16 cellular contexts compared by ENCODE assay signal in the genomic region with DNA sequence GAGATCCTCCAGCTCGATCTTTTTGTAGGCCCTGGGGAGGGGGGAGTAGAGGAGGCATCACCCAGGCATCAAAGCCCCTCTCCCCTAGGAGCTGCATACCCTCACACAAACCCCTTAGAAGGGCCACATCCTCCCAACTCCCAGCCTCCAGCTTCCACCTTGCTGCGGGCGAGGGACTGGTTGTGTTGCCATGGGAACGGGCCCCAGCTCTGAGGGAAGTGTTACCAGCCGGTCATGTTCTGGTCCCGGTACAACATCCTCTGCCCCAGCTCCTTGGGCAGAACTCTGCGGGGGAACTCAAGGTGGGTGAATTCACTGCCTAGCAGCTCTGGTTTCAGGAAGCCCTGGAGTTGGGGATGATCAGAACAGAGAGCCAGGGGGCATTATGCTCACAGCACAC.
"Had no signal": no experiment of that assay in that cellular context is flagged by ENCODE, and none has a peak within 500 bp of the region (broad histone marks: within the 10 kb centered on the region; RNA-seq: fewer than 3 reads in every experiment).

No MANE protein-coding gene starts in this region.

- H3K27me3 ChIP-seq: ascending aorta, breast epithelium, gastroesophageal sphincter had no signal

- DNase-seq: activated CD4-positive, alpha-beta memory T cell treated with anti-CD3 and anti-CD28 coated beads for 36 hours; activated CD4-positive, alpha-beta T cell treated with anti-CD3 and anti-CD28 coated beads for 36 hours; activated CD8-positive, alpha-beta memory T cell treated with anti-CD3 and anti-CD28 coated beads, Interleukin-2, amount 10 ng/mL, durations not matched to agents 7 days and 5 days; activated naive CD4-positive, alpha-beta T cell treated with anti-CD3 and anti-CD28 coated beads, Interleukin-2, amount 10 ng/mL, durations not matched to agents 7 days and 5 days; activated T-cell treated with anti-CD3 and anti-CD28 coated beads, Interleukin-2, amount 50 U/mL, for 24 hours; erythroblast; heart right ventricle; left lung; mammary epithelial cell; naive B cell; retina; stimulated activated CD4-positive, alpha-beta T cell treated with anti-CD3 and anti-CD28 coated beads, Interleukin-2, amount 100 ng/mL, for 48 hours had no signal

- H3K9me3 ChIP-seq: ascending aorta, breast epithelium, gastroesophageal sphincter, heart right ventricle, left lung had no signal

- H3K27ac ChIP-seq: ascending aorta, breast epithelium, gastroesophageal sphincter, heart right ventricle, left lung had no signal

- H3K36me3 ChIP-seq: ascending aorta, breast epithelium, gastroesophageal sphincter, heart right ventricle, left lung had no signal

- H3K4me3 ChIP-seq: ascending aorta, breast epithelium, gastroesophageal sphincter, heart right ventricle, left lung had no signal

- H3K4me1 ChIP-seq: breast epithelium had no signal

- ATAC-seq: activated CD4-positive, alpha-beta T cell treated with anti-CD3 and anti-CD28 coated beads for 36 hours; activated CD8-positive, alpha-beta memory T cell treated with anti-CD3 and anti-CD28 coated beads, Interleukin-2, amount 10 ng/mL, durations not matched to agents 7 days and 5 days; gastroesophageal sphincter; heart right ventricle; left lung; stimulated activated memory B cell treated with anti-CD40 and anti-IgM and Interleukin-4, amounts not matched to agents 10 μg/mL and 1 μg/mL and 100 μg/mL, for 72 hours had no signal
